Comparison of ENCODE assay signal across 13 cellular contexts in genomic region chr5:61667523-61668229, GRCh38.
"Had no signal": no experiment of that assay in that cellular context is flagged by ENCODE, and none has a peak within 500 bp of the region (broad histone marks: within the 10 kb centered on the region; RNA-seq: fewer than 3 reads in every experiment).

No MANE protein-coding gene starts in this region.

- H3K4me1 ChIP-seq: thyroid gland, uterus had no signal

- ATAC-seq: activated CD4-positive, alpha-beta T cell treated with anti-CD3 and anti-CD28 coated beads for 36 hours; left ventricle myocardium superior had no signal

- H3K36me3 ChIP-seq: adrenal gland, cardiac muscle cell, colonic mucosa, ovary, thyroid gland, uterus had no signal

- H3K4me3 ChIP-seq: adrenal gland, cardiac muscle cell, colonic mucosa, ovary, thyroid gland, uterus had no signal

- DNase-seq: activated CD4-positive, alpha-beta memory T cell treated with anti-CD3 and anti-CD28 coated beads, Interleukin-2, amount 10 ng/mL, durations not matched to agents 7 days and 5 days; activated CD4-positive, alpha-beta T cell treated with anti-CD3 and anti-CD28 coated beads for 36 hours; activated T-cell treated with anti-CD3 and anti-CD28 coated beads, Interleukin-2, amount 50 U/mL, for 24 hours; adrenal gland; colonic mucosa; islet precursor cell; left ventricle myocardium superior; ovary; stimulated activated CD4-positive, alpha-beta T cell treated with anti-CD3 and anti-CD28 coated beads, Interleukin-1b, Interleukin-23, amount 100 ng/mL, for 48 hours; thyroid gland; uterus had no signal

- H3K27ac ChIP-seq: cardiac muscle cell, colonic mucosa, ovary, thyroid gland, uterus, VCaP had no signal

- H3K27me3 ChIP-seq: adrenal gland, cardiac muscle cell, colonic mucosa, ovary, thyroid gland, uterus had no signal

- H3K9me3 ChIP-seq: adrenal gland, colonic mucosa, ovary, thyroid gland, uterus had no signal
